ENCODE assay signal across 21 cellular contexts in genomic region chr1:65434255-65434654, GRCh38. TPM values are rescaled to one million over a fixed set of nuclear protein-coding genes. Genes with fewer than 3 reads are reported as not detected.
DNase-seq lines count a peak whose midpoint lies in the region; ATAC-seq and TF ChIP-seq lines count a peak whose summit lies in the region.
"Had no signal": no experiment of that assay in that cellular context is flagged by ENCODE, and none has a peak within 500 bp of the region (broad histone marks: within the 10 kb centered on the region; RNA-seq: fewer than 3 reads in every experiment).

No MANE protein-coding gene starts in this region.

- H3K9me3 ChIP-seq in DOHH2 (ENCODE audit: control insufficient read depth, insufficient read depth, low read length) (no peaks in the 10 kb centered on the region), MM.1S (replicated peaks; ENCODE audit: insufficient read depth, low read length) (no peaks in the 10 kb centered on the region), vagina (no peaks in the 10 kb centered on the region)
- H3K9me3 ChIP-seq: tibial nerve had no signal

- no peaks in the 10 kb centered on the region for H3K9me3 Mint-ChIP-seq in osteocyte (ENCODE audit: unreplicated experiment)
- no peaks in the 10 kb centered on the region for H3K9me3 Mint-ChIP-seq in activated naive CD4-positive, alpha-beta T cell treated with anti-CD3 and anti-CD28 coated beads, Interleukin-2, amount 50 U/mL, for 72 hours
- H3K9me3 Mint-ChIP-seq: activated CD4-positive, alpha-beta T cell treated with anti-CD3 and anti-CD28 coated beads, Interleukin-2, amount 10 ng/mL, durations not matched to agents 24 days and 14 days; activated naive CD8-positive, alpha-beta T cell treated with anti-CD3 and anti-CD28 coated beads, Interleukin-2, amount 50 U/mL, for 24 hours; dendritic cell treated with granulocyte-macrophage colony-stimulating factor and Interleukin-4, amounts not matched to agents 40 ng/mL and 50 ng/mL, for 4 days; stimulated activated naive CD8-positive, alpha-beta T cell treated with anti-CD3 and anti-CD28 coated beads, Interleukin-15, Interleukin-2, amounts not matched to agents 100 ng/mL and 50 ng/mL, for 24 hours had no signal

- intact Hi-C loops in vagina (cut with DNase I), result loop anchor here (10.0 kb wide), 1 partner anchor 251 kb away; no protein-coding TSS in a partner anchor

- H3K36me3 Mint-ChIP-seq in osteocyte (ENCODE audit: unreplicated experiment), result peaks cover 35% of the 10 kb centered on the region
- H3K36me3 Mint-ChIP-seq in activated naive CD4-positive, alpha-beta T cell treated with anti-CD3 and anti-CD28 coated beads, Interleukin-2, amount 50 U/mL, for 72 hours, result no peaks in the 10 kb centered on the region

- H3K4me1 Mint-ChIP-seq in osteocyte (ENCODE audit: unreplicated experiment), result peaks cover 54% of the 10 kb centered on the region

- no peak overlapping the region for H2AFZ ChIP-seq in MM.1S (ENCODE audit: low read length)

- H3K36me3 ChIP-seq in DOHH2 (ENCODE audit: control insufficient read depth, low read length), result peaks cover 26% of the 10 kb centered on the region
- H3K36me3 ChIP-seq in MM.1S (replicated peaks; ENCODE audit: insufficient read depth, low read length), result no peaks in the 10 kb centered on the region
- peaks cover 0 to 27% of the 10 kb centered on the region in 2 donors for H3K36me3 ChIP-seq in vagina

- no peaks in the 10 kb centered on the region for H3K27me3 Mint-ChIP-seq in osteocyte (ENCODE audit: unreplicated experiment)
- H3K27me3 Mint-ChIP-seq: activated CD4-positive, alpha-beta T cell treated with anti-CD3 and anti-CD28 coated beads, Interleukin-2, amount 10 ng/mL, durations not matched to agents 24 days and 14 days; activated naive CD8-positive, alpha-beta T cell treated with anti-CD3 and anti-CD28 coated beads, Interleukin-2, amount 50 U/mL, for 24 hours; dendritic cell treated with granulocyte-macrophage colony-stimulating factor and Interleukin-4, amounts not matched to agents 40 ng/mL and 50 ng/mL, for 4 days; stimulated activated naive CD8-positive, alpha-beta T cell treated with anti-CD3 and anti-CD28 coated beads, Interleukin-15, Interleukin-2, amounts not matched to agents 100 ng/mL and 50 ng/mL, for 24 hours had no signal

- no peak overlapping the region for H3K9ac ChIP-seq in MM.1S (ENCODE audit: low read length)

- ATAC-seq in GM19455 (IDR thresholded peaks at IDR 0.05; ENCODE audit: unreplicated experiment), result no peak
- ATAC-seq in activated naive CD4-positive, alpha-beta T cell treated with anti-CD3 and anti-CD28 coated beads, Interleukin-2, amount 50 U/mL, for 72 hours, result no peak
- ATAC-seq: activated naive CD8-positive, alpha-beta T cell treated with anti-CD3 and anti-CD28 coated beads, Interleukin-2, amount 50 U/mL, for 24 hours; left colon; Right ventricle myocardium inferior had no signal

- DNase-seq in MM.1S, result no peak
- no peak for DNase-seq in epithelial cell of proximal tubule (ENCODE audit: low read depth)
- DNase-seq in osteocyte (ENCODE audit: extremely low spot score, unreplicated experiment), result no peak
- DNase-seq in vagina (ENCODE audit: extremely low spot score in 2 of 2), result no peak
- no peak for DNase-seq in activated naive CD4-positive, alpha-beta T cell treated with anti-CD3 and anti-CD28 coated beads, Interleukin-2, amount 50 U/mL, for 72 hours (ENCODE audit: low spot score in 2 of 2)
- DNase-seq in stimulated activated CD4-positive, alpha-beta T cell treated with anti-CD3 and anti-CD28 coated beads, Interleukin-1b, Interleukin-23, amount 100 ng/mL, for 48 hours, result no peak
- DNase-seq: activated CD4-positive, alpha-beta T cell treated with anti-CD3 and anti-CD28 coated beads, Interleukin-2, amount 10 ng/mL, durations not matched to agents 24 days and 14 days; activated CD8-positive, alpha-beta memory T cell treated with anti-CD3 and anti-CD28 coated beads, Interleukin-2, amount 50 U/mL, for 48 hours; activated naive CD8-positive, alpha-beta T cell treated with anti-CD3 and anti-CD28 coated beads, Interleukin-2, amount 50 U/mL, for 24 hours; EL; left colon; NCI-H1417; NCI-H524; small intestine; stimulated activated CD4-positive, alpha-beta T cell treated with anti-CD3 and anti-CD28 coated beads, Interleukin-4, amount 100 ng/mL, for 24 hours had no signal

- H3F3A ChIP-seq in DOHH2 (ENCODE audit: control insufficient read depth, insufficient read depth) (0 out of 2 replicates have a peak, but pooled peaks cover 2% of the 10 kb centered on the region), MM.1S (ENCODE audit: insufficient read depth, low read length) (no peaks in the 10 kb centered on the region)

- no peak overlapping the region for H3K27ac ChIP-seq in DOHH2 (ENCODE audit: low read depth, low read length)
- H3K27ac ChIP-seq in MM.1S (ENCODE audit: low read length), result no peak overlapping the region
- H3K27ac ChIP-seq in vagina, result no peak overlapping the region
- H3K27ac ChIP-seq: tibial nerve had no signal

- H3K27ac Mint-ChIP-seq in osteocyte (ENCODE audit: unreplicated experiment), result no peak overlapping the region
- H3K27ac Mint-ChIP-seq in activated naive CD4-positive, alpha-beta T cell treated with anti-CD3 and anti-CD28 coated beads, Interleukin-2, amount 50 U/mL, for 72 hours, result no peak overlapping the region
- H3K27ac Mint-ChIP-seq: activated CD4-positive, alpha-beta T cell treated with anti-CD3 and anti-CD28 coated beads, Interleukin-2, amount 10 ng/mL, durations not matched to agents 24 days and 14 days; activated naive CD8-positive, alpha-beta T cell treated with anti-CD3 and anti-CD28 coated beads, Interleukin-2, amount 50 U/mL, for 24 hours; dendritic cell treated with granulocyte-macrophage colony-stimulating factor and Interleukin-4, amounts not matched to agents 40 ng/mL and 50 ng/mL, for 4 days; stimulated activated naive CD8-positive, alpha-beta T cell treated with anti-CD3 and anti-CD28 coated beads, Interleukin-15, Interleukin-2, amounts not matched to agents 100 ng/mL and 50 ng/mL, for 24 hours had no signal

- H3K4me2 ChIP-seq in DOHH2 (ENCODE audit: low read length) (no peak overlapping the region), MM.1S (ENCODE audit: low read depth, low read length) (no peak overlapping the region)

- H3K4me1 ChIP-seq in DOHH2 (ENCODE audit: control insufficient read depth, low read length) (no peaks in the 10 kb centered on the region), MM.1S (ENCODE audit: low read length) (no peaks in the 10 kb centered on the region), vagina (peaks cover 8% of the 10 kb centered on the region)

- no peak overlapping the region for H3K4me3 Mint-ChIP-seq in osteocyte (ENCODE audit: unreplicated experiment)
- H3K4me3 Mint-ChIP-seq: activated CD4-positive, alpha-beta T cell treated with anti-CD3 and anti-CD28 coated beads, Interleukin-2, amount 10 ng/mL, durations not matched to agents 24 days and 14 days; activated naive CD8-positive, alpha-beta T cell treated with anti-CD3 and anti-CD28 coated beads, Interleukin-2, amount 50 U/mL, for 24 hours; dendritic cell treated with granulocyte-macrophage colony-stimulating factor and Interleukin-4, amounts not matched to agents 40 ng/mL and 50 ng/mL, for 4 days; stimulated activated naive CD8-positive, alpha-beta T cell treated with anti-CD3 and anti-CD28 coated beads, Interleukin-15, Interleukin-2, amounts not matched to agents 100 ng/mL and 50 ng/mL, for 24 hours had no signal

- H4K20me1 ChIP-seq in DOHH2 (ENCODE audit: control insufficient read depth, insufficient read depth, low read depth, low read length) (no peaks in the 10 kb centered on the region), MM.1S (ENCODE audit: insufficient read depth, low read length) (no peaks in the 10 kb centered on the region)

- H3K79me2 ChIP-seq in DOHH2 (ENCODE audit: control insufficient read depth, low read length) (no peaks in the 10 kb centered on the region), MM.1S (ENCODE audit: low read length) (no peaks in the 10 kb centered on the region)

- TF ChIP-seq CTCF in DOHH2 (IDR thresholded peaks at IDR 0.05; ENCODE audit: low read depth, low read length, poor library complexity, severe bottlenecking) (peak; percentile 22), MM.1S (IDR thresholded peaks at IDR 0.05; ENCODE audit: low read length) (peak; percentile 11; the same call in 1 of the 2 replicates), epithelial cell of proximal tubule (conservative IDR thresholded peaks at IDR 0.05; ENCODE audit: low read depth, low read length) (peak; percentile 18), osteocyte (IDR thresholded peaks at IDR 0.05) (peak; percentile 17), vagina (IDR thresholded peaks at IDR 0.05) (no peak)

- H3K27me3 ChIP-seq in DOHH2 (ENCODE audit: control insufficient read depth, low read length), result no peaks in the 10 kb centered on the region
- no peaks in the 10 kb centered on the region for H3K27me3 ChIP-seq in MM.1S (replicated peaks; ENCODE audit: insufficient read depth, low read length)
- H3K27me3 ChIP-seq in vagina, result no peaks in the 10 kb centered on the region
- H3K27me3 ChIP-seq: tibial nerve had no signal

- H3K4me3 ChIP-seq in DOHH2 (ENCODE audit: low read length), result no peak overlapping the region
- no peak overlapping the region for H3K4me3 ChIP-seq in MM.1S (ENCODE audit: low read length)
- no peak overlapping the region for H3K4me3 ChIP-seq in epithelial cell of proximal tubule (ENCODE audit: low read depth, low read length)
- no peak overlapping the region for H3K4me3 ChIP-seq in vagina
- H3K4me3 ChIP-seq: tibial nerve had no signal

- H3K9me2 ChIP-seq in DOHH2 (replicated peaks; ENCODE audit: control insufficient read depth, low read length) (no peaks in the 10 kb centered on the region), MM.1S (replicated peaks; ENCODE audit: insufficient read depth, low read length) (no peaks in the 10 kb centered on the region)

- no peak for TF ChIP-seq POLR2A in vagina (IDR thresholded peaks at IDR 0.05)

RNA-seq across cellular contexts. Expression of gene LEPR, which starts 13.8 kb away (rescaled TPM):
- total RNA-seq in epithelial cell of proximal tubule (10.6 and 12.4 TPM in 2 replicates), osteocyte (12.2 and 14.2 TPM in 2 replicates), vagina (16.2 TPM)
- 1 to 10 TPM; 2.9 to 3.0 TPM for total RNA-seq in activated naive CD4-positive, alpha-beta T cell treated with anti-CD3 and anti-CD28 coated beads, Interleukin-2, amount 50 U/mL, for 72 hours

RNA-seq across cellular contexts. Expression of gene LEPROT, which starts 13.8 kb away (rescaled TPM):
- total RNA-seq in epithelial cell of proximal tubule (47.3 and 71.7 TPM in 2 replicates), osteocyte (158 and 171 TPM in 2 replicates), vagina (37.8 TPM)
- 10 to 100 TPM in 1 of 2 donors, 1 to 10 TPM in 1; 8.7 to 19.2 TPM for total RNA-seq in activated naive CD4-positive, alpha-beta T cell treated with anti-CD3 and anti-CD28 coated beads, Interleukin-2, amount 50 U/mL, for 72 hours

Comparison
In these comparisons a context has a peak if more than half of its experiments do, and no peak if none do; other contexts are left out.
1. CTCF ChIP-seq: peak in DOHH2 (single experiment), MM.1S (single experiment), epithelial cell of proximal tubule (single experiment) and osteocyte (single experiment); none in vagina (0 of 3).